ENCODE assay signal across 15 cellular contexts in genomic region chr12:27094726-27095125, GRCh38. TPM values are rescaled to one million over a fixed set of nuclear protein-coding genes. Genes with fewer than 3 reads are reported as not detected.
DNase-seq lines count a peak whose midpoint lies in the region; ATAC-seq and TF ChIP-seq lines count a peak whose summit lies in the region.
"Had no signal": no experiment of that assay in that cellular context is flagged by ENCODE, and none has a peak within 500 bp of the region (broad histone marks: within the 10 kb centered on the region; RNA-seq: fewer than 3 reads in every experiment).

No MANE protein-coding gene starts in this region.

- ATAC-seq in activated naive CD8-positive, alpha-beta T cell treated with anti-CD3 and anti-CD28 coated beads, Interleukin-2, amount 50 U/mL, for 24 hours = no peak
- peak; percentile 71 for ATAC-seq in HG02571 (IDR thresholded peaks at IDR 0.05; ENCODE audit: unreplicated experiment)
- peak; percentile 85 for ATAC-seq in HG03520 (IDR thresholded peaks at IDR 0.05; ENCODE audit: unreplicated experiment)
- peak; percentile 49 for ATAC-seq in upper lobe of right lung
- ATAC-seq: activated CD8-positive, alpha-beta T cell treated with anti-CD3 and anti-CD28 coated beads for 36 hours; activated naive CD4-positive, alpha-beta T cell treated with anti-CD3 and anti-CD28 coated beads, Interleukin-2, amount 50 U/mL, for 72 hours; stimulated activated naive CD8-positive, alpha-beta T cell treated with anti-CD3 and anti-CD28 coated beads, Interleukin-15, Interleukin-2, amounts not matched to agents 100 U/mL and 50 U/mL, for 24 hours had no signal

- H3K36me3 Mint-ChIP-seq in activated naive CD8-positive, alpha-beta T cell treated with anti-CD3 and anti-CD28 coated beads, Interleukin-2, amount 50 U/mL, for 24 hours (ENCODE audit: low read depth) = peaks cover 4% of the 10 kb centered on the region
- peaks cover 5% of the 10 kb centered on the region for H3K36me3 Mint-ChIP-seq in activated naive CD8-positive, alpha-beta T cell treated with anti-CD3 and anti-CD28 coated beads for 36 hours

- H3K9me3 ChIP-seq in upper lobe of right lung = no peaks in the 10 kb centered on the region
- no peaks in the 10 kb centered on the region for H3K9me3 ChIP-seq in esophagus muscularis mucosa

- TF ChIP-seq CTCF in upper lobe of right lung (IDR thresholded peaks at IDR 0.05) (no peak), esophagus muscularis mucosa (IDR thresholded peaks at IDR 0.05) (no peak)

- H3K27me3 Mint-ChIP-seq in activated naive CD8-positive, alpha-beta T cell treated with anti-CD3 and anti-CD28 coated beads, Interleukin-2, amount 50 U/mL, for 24 hours = peaks cover 1% of the 10 kb centered on the region
- no peaks in the 10 kb centered on the region for H3K27me3 Mint-ChIP-seq in activated naive CD8-positive, alpha-beta T cell treated with anti-CD3 and anti-CD28 coated beads for 36 hours
- H3K27me3 Mint-ChIP-seq: activated CD8-positive, alpha-beta T cell treated with anti-CD3 and anti-CD28 coated beads for 36 hours had no signal

- intact Hi-C loops in upper lobe of right lung (cut with DNase I) = no loop called here
- intact Hi-C loops in esophagus muscularis mucosa (cut with DNase I) = no loop called here

- H3K4me1 ChIP-seq in upper lobe of right lung (no peaks in the 10 kb centered on the region), esophagus muscularis mucosa (no peaks in the 10 kb centered on the region)

- no peak overlapping the region for H3K4me3 Mint-ChIP-seq in activated naive CD8-positive, alpha-beta T cell treated with anti-CD3 and anti-CD28 coated beads, Interleukin-2, amount 50 U/mL, for 24 hours
- H3K4me3 Mint-ChIP-seq in activated naive CD8-positive, alpha-beta T cell treated with anti-CD3 and anti-CD28 coated beads for 36 hours = no peak overlapping the region
- H3K4me3 Mint-ChIP-seq: activated CD8-positive, alpha-beta T cell treated with anti-CD3 and anti-CD28 coated beads for 36 hours had no signal

- WGBS in esophagus muscularis mucosa = 92% methylated on average over 2 of the region's 3 CpGs

- DNase-seq in activated naive CD8-positive, alpha-beta T cell treated with anti-CD3 and anti-CD28 coated beads, Interleukin-2, amount 50 U/mL, for 24 hours = no peak
- DNase-seq in activated naive CD8-positive, alpha-beta T cell treated with anti-CD3 and anti-CD28 coated beads for 36 hours = no peak
- DNase-seq in upper lobe of right lung (no peak), esophagus muscularis mucosa (ENCODE audit: extremely low spot score) (no peak), NCI-H2107 treated with DMSO at 0.1 percent for 48 hours (lab: John Stamatoyannopoulos, UW; ENCODE audit: unreplicated experiment) (no peak), NCI-H2081 treated with DMSO at 0.1 percent for 48 hours (lab: John Stamatoyannopoulos, UW) (no peak)
- DNase-seq: activated CD8-positive, alpha-beta T cell treated with anti-CD3 and anti-CD28 coated beads for 36 hours; stimulated activated naive CD8-positive, alpha-beta T cell treated with anti-CD3 and anti-CD28 coated beads, Interleukin-15, Interleukin-2, amounts not matched to agents 100 U/mL and 50 U/mL, for 24 hours; SW 1271 had no signal

- TF ChIP-seq POLR2A in esophagus muscularis mucosa (IDR thresholded peaks at IDR 0.05; ENCODE audit: low read depth) = no peak

- H3K27ac ChIP-seq in upper lobe of right lung (no peak overlapping the region), esophagus muscularis mucosa (replicated peaks in 1 of 4) (no peak overlapping the region)

- H3K27ac Mint-ChIP-seq in activated naive CD8-positive, alpha-beta T cell treated with anti-CD3 and anti-CD28 coated beads, Interleukin-2, amount 50 U/mL, for 24 hours = peak overlapping the region; percentile 25
- no peak overlapping the region for H3K27ac Mint-ChIP-seq in activated naive CD8-positive, alpha-beta T cell treated with anti-CD3 and anti-CD28 coated beads for 36 hours
- H3K27ac Mint-ChIP-seq: activated CD8-positive, alpha-beta T cell treated with anti-CD3 and anti-CD28 coated beads for 36 hours; activated naive CD4-positive, alpha-beta T cell treated with anti-CD3 and anti-CD28 coated beads, Interleukin-2, amount 50 U/mL, for 72 hours had no signal

- H3K27me3 ChIP-seq in upper lobe of right lung (no peaks in the 10 kb centered on the region), esophagus muscularis mucosa (no peaks in the 10 kb centered on the region)

- H3K36me3 ChIP-seq in upper lobe of right lung (no peaks in the 10 kb centered on the region), esophagus muscularis mucosa (no peaks in the 10 kb centered on the region)

- no peak for TF ChIP-seq EP300 in esophagus muscularis mucosa (IDR thresholded peaks at IDR 0.05)

- peaks cover 15% of the 10 kb centered on the region for H3K9me3 Mint-ChIP-seq in activated naive CD8-positive, alpha-beta T cell treated with anti-CD3 and anti-CD28 coated beads, Interleukin-2, amount 50 U/mL, for 24 hours
- H3K9me3 Mint-ChIP-seq in activated naive CD8-positive, alpha-beta T cell treated with anti-CD3 and anti-CD28 coated beads for 36 hours = peaks cover 12% of the 10 kb centered on the region

- H3K4me1 Mint-ChIP-seq in activated naive CD8-positive, alpha-beta T cell treated with anti-CD3 and anti-CD28 coated beads, Interleukin-2, amount 50 U/mL, for 24 hours = peaks cover 4% of the 10 kb centered on the region
- no peaks in the 10 kb centered on the region for H3K4me1 Mint-ChIP-seq in activated naive CD8-positive, alpha-beta T cell treated with anti-CD3 and anti-CD28 coated beads for 36 hours

- H3K4me3 ChIP-seq in upper lobe of right lung (no peak overlapping the region), esophagus muscularis mucosa (no peak overlapping the region)

RNA-seq across cellular contexts. Expression of gene C12orf71, which starts 12.3 kb away (rescaled TPM):
- total RNA-seq in activated naive CD8-positive, alpha-beta T cell treated with anti-CD3 and anti-CD28 coated beads for 36 hours = not detected
- not detected for total RNA-seq in upper lobe of right lung
- not detected for total RNA-seq in esophagus muscularis mucosa
- total RNA-seq: A172; activated CD8-positive, alpha-beta T cell treated with anti-CD3 and anti-CD28 coated beads for 36 hours; activated naive CD4-positive, alpha-beta T cell treated with anti-CD3 and anti-CD28 coated beads, Interleukin-2, amount 50 U/mL, for 72 hours; frontal cortex; osteoblast had no signal
